In the genomic region with DNA sequence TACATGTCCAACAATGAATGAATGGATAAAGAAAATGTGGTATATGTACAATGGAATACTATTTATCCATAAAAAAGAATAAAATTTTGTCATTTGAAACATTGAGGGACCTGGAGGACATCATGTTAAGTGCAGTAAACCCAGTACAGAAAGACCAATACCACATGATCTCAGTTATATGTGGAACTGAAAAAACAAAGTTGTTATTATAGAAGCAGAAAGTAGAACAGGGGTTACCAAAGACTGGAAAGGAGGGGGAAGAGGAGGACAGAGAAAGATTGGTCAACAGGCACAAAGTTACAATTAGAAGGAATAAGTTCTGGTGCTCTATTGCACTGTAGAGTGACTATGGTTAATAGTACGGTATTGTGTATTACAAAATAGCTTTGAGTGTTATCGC, we compare ENCODE assay signal across 23 cellular contexts.
DNase-seq lines count a peak whose midpoint lies in the region; ATAC-seq lines count a peak whose summit lies in the region.
"Had no signal": no experiment of that assay in that cellular context is flagged by ENCODE, and none has a peak within 500 bp of the region (broad histone marks: within the 10 kb centered on the region; RNA-seq: fewer than 3 reads in every experiment).

No MANE protein-coding gene starts in this region.

- DNase-seq in MV-4-11 (lab: John Stamatoyannopoulos, UW) = peak; percentile 72
- DNase-seq in RKO (ENCODE audit: low spot score) = no peak
- DNase-seq in NCI-H2171 treated with DMSO at 0.1 percent for 48 hours (lab: John Stamatoyannopoulos, UW) = no peak
- no peak for DNase-seq in NCI-H1436 treated with DMSO at 0.1 percent for 48 hours (lab: John Stamatoyannopoulos, UW)
- no peak for DNase-seq in NOMO-1 treated with dmso at 0.1 percent for 144 hours (lab: John Stamatoyannopoulos, UW; ENCODE audit: unreplicated experiment)
- DNase-seq: activated CD8-positive, alpha-beta memory T cell treated with anti-CD3 and anti-CD28 coated beads, Interleukin-2, amount 10 ng/mL, durations not matched to agents 7 days and 5 days; activated effector memory CD4-positive, alpha-beta T cell treated with anti-CD3 and anti-CD28 coated beads, Interleukin-2, amount 50 U/mL, for 16 hours; anterior cingulate cortex; CD4-positive, alpha-beta T cell; effector memory CD4-positive, alpha-beta T cell; glutamatergic neuron; IMR-90; MM.1S; NCI-H2029 treated with DMSO at 0.1 percent for 48 hours; NCI-H69; PC-9; right lobe of liver; SK-N-SH; T1000; uterus had no signal

- ATAC-seq in GM18508 (IDR thresholded peaks at IDR 0.05; ENCODE audit: insufficient read depth, unreplicated experiment) (peak; percentile 40), GM19455 (IDR thresholded peaks at IDR 0.05; ENCODE audit: unreplicated experiment) (peak; percentile 53), HG02870 (IDR thresholded peaks at IDR 0.05; ENCODE audit: unreplicated experiment) (peak; percentile 77)
- ATAC-seq: activated CD8-positive, alpha-beta memory T cell treated with anti-CD3 and anti-CD28 coated beads, Interleukin-2, amount 10 ng/mL, durations not matched to agents 7 days and 5 days; right lobe of liver had no signal
